ENCODE assay signal across 1 cellular context in the genomic region with DNA sequence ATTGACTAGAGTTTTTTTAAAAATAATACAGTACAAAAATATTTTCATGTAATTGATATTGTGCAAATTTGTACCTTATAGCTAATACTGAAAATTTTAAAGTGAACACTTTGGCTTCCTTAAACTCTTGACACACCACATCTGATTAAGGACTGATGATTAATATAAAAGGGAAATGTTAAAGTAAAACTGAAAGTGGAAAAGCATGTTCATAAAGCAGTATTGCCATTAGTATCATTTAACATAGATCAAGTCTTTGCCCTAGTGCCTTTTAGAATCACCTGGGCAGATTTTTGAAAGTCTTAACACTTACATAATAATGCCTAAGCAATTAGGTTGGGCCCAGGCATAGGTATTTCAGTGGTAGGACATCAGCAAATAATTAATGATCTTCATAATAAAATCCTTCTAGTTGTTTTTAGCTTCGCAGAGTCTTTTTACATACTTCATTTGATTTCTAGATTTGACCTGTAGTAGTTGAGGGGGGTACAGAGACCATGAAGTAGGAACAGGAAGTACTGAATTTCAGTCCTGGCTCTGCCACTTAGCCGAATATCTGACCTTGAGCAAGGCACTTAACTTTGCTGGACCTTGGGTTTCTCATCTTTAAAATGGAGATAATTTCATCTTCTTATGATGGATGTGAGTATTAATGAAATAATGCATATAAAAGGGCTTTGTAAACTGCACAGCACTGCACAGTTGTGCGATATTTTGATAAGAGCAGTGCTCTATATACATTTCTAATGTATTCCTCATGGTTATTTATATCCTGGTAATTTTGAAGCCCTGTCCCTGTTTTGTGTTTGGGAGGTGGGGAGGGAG.
TF ChIP-seq lines count a peak whose summit lies in the region.

No MANE protein-coding gene starts in this region.

TF ChIP-seq in endothelial cell of umbilical vein, 7 proteins besides CTCF, POLR2A, EP300 and RAD21:
- no peak for TF ChIP-seq MYC (IDR thresholded peaks at IDR 0.05; ENCODE audit: low read depth, low read length)
- TF ChIP-seq JUN (IDR thresholded peaks at IDR 0.05; ENCODE audit: borderline replicate concordance, insufficient read depth, insufficient read length, low read depth), result no peak
- no peak for TF ChIP-seq GATA2 (IDR thresholded peaks at IDR 0.05; ENCODE audit: insufficient read depth, insufficient read length, low read depth, low read length)
- no peak for TF ChIP-seq EZH2 (IDR thresholded peaks at IDR 0.05; ENCODE audit: borderline replicate concordance, low read depth, low read length, severe bottlenecking)
- TF ChIP-seq POLR2AphosphoS5 (IDR thresholded peaks at IDR 0.05; ENCODE audit: insufficient read depth, low read depth, low read length), result no peak
- TF ChIP-seq, protein P1, sequence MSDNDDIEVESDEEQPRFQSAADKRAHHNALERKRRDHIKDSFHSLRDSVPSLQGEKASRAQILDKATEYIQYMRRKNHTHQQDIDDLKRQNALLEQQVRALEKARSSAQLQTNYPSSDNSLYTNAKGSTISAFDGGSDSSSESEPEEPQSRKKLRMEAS (IDR thresholded peaks at IDR 0.05; ENCODE audit: insufficient read depth, insufficient read length), result no peak
- no peak for TF ChIP-seq FOS (IDR thresholded peaks at IDR 0.05; ENCODE audit: borderline replicate concordance, insufficient read depth, low read length)
